In the genomic region with DNA sequence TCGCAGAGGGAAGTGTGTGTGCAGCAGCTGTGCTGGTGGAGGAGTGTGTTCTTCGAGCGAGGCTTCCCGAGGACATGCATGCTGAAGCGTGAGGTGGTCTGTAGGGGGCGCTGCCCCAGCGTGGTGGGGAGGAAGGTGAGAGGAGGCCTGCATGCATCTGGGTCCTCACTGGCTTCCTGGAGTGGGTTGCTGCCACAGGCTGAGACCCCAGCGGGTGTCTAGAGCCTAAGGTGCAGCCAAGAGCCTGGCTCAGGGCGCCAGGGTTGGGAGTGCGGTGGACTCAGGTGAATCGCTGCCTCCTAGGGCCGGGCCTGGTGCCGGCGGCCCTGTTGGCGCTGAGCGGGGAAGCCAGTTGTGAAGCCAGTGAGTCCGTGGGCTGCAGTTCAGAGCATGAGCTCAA, we compare ENCODE assay signal across 9 cellular contexts. TPM values are rescaled to one million over a fixed set of nuclear protein-coding genes. Genes with fewer than 3 reads are reported as not detected.
DNase-seq lines count a peak whose midpoint lies in the region; ATAC-seq and TF ChIP-seq lines count a peak whose summit lies in the region.
"Had no signal": no experiment of that assay in that cellular context is flagged by ENCODE, and none has a peak within 500 bp of the region (broad histone marks: within the 10 kb centered on the region; RNA-seq: fewer than 3 reads in every experiment).

No MANE protein-coding gene starts in this region.

- intact Hi-C loops in activated CD8-positive, alpha-beta T cell treated with anti-CD3 and anti-CD28 coated beads for 36 hours (cut with micrococcal nuclease) = no loop called here
- intact Hi-C loops in psoas muscle (cut with DNase I) = no loop called here
- intact Hi-C loops in spleen (cut with DNase I; ENCODE audit: low total_unique reads) = no loop called here

- H3K9me3 ChIP-seq in psoas muscle (no peaks in the 10 kb centered on the region), spleen (no peaks in the 10 kb centered on the region)
- H3K9me3 ChIP-seq: neutrophil, tibial artery had no signal

- TF ChIP-seq CTCF in activated CD8-positive, alpha-beta T cell treated with anti-CD3 and anti-CD28 coated beads for 36 hours (IDR thresholded peaks at IDR 0.05) = no peak
- TF ChIP-seq CTCF in psoas muscle (IDR thresholded peaks at IDR 0.05) (peak; percentile 5), spleen (IDR thresholded peaks at IDR 0.05 in 8 of 11, conservative IDR thresholded peaks at IDR 0.05 in 3 of 11) (peak in 2 of 11 experiments; percentile 12 to 33)

- H3K27ac Mint-ChIP-seq in activated CD8-positive, alpha-beta T cell treated with anti-CD3 and anti-CD28 coated beads for 36 hours = peak overlapping the region; percentile 38

- H3K27me3 Mint-ChIP-seq in activated CD8-positive, alpha-beta T cell treated with anti-CD3 and anti-CD28 coated beads for 36 hours = no peaks in the 10 kb centered on the region

- peaks cover 3% of the 10 kb centered on the region for H3K4me1 Mint-ChIP-seq in activated CD8-positive, alpha-beta T cell treated with anti-CD3 and anti-CD28 coated beads for 36 hours (ENCODE audit: low read depth)

- no peak overlapping the region for H3K4me3 Mint-ChIP-seq in activated CD8-positive, alpha-beta T cell treated with anti-CD3 and anti-CD28 coated beads for 36 hours

- DNase-seq in activated CD4-positive, alpha-beta T cell treated with anti-CD3 and anti-CD28 coated beads for 48 hours = peak; percentile 61
- no peak for DNase-seq in activated CD4-positive, alpha-beta T cell treated with anti-CD3 and anti-CD28 coated beads, Interleukin-2, amount 50 U/mL, for 4 hours
- peak; percentile 45 for DNase-seq in activated CD8-positive, alpha-beta T cell treated with anti-CD3 and anti-CD28 coated beads for 36 hours
- DNase-seq in psoas muscle (no peak), spleen (no peak), midbrain (lab: John Stamatoyannopoulos, UW) (no peak)
- DNase-seq: tibial artery had no signal

- peak; percentile 52 for ATAC-seq in activated CD8-positive, alpha-beta T cell treated with anti-CD3 and anti-CD28 coated beads for 36 hours
- ATAC-seq in psoas muscle = peak in 1 of 4 donors; percentile 8

- H3K27me3 ChIP-seq in psoas muscle (ENCODE audit: insufficient read depth in 3 of 3, low read length in 2 of 3) = no peaks in the 10 kb centered on the region
- no peaks in the 10 kb centered on the region for H3K27me3 ChIP-seq in spleen (replicated peaks in 1 of 7)
- H3K27me3 ChIP-seq: neutrophil, tibial artery had no signal

- H3K4me3 ChIP-seq in psoas muscle = no peak overlapping the region
- no peak overlapping the region for H3K4me3 ChIP-seq in spleen
- H3K4me3 ChIP-seq: tibial artery had no signal

- no peaks in the 10 kb centered on the region for H3K4me1 ChIP-seq in psoas muscle
- H3K4me1 ChIP-seq in spleen = no peaks in the 10 kb centered on the region
- H3K4me1 ChIP-seq: tibial artery had no signal

- H3K36me3 ChIP-seq in psoas muscle (ENCODE audit: insufficient read depth in 1 of 2, low read depth in 1 of 2) (peaks cover 2 to 100% of the 10 kb centered on the region in 2 donors), spleen (peaks cover 0 to 100% (median 96%) of the 10 kb centered on the region in 6 donors)

- H3K36me3 Mint-ChIP-seq in activated CD8-positive, alpha-beta T cell treated with anti-CD3 and anti-CD28 coated beads for 36 hours (ENCODE audit: low read depth) = peaks cover 40% of the 10 kb centered on the region

- POLR2A ChIA-PET in activated CD8-positive, alpha-beta T cell treated with anti-CD3 and anti-CD28 coated beads for 36 hours (lab: Charles Lee) = interaction anchor here (1.0 to 1.8 kb wide), 2 partner anchors 10 to 13 kb away, joined by 3 to 5 read pairs; no protein-coding TSS in a partner anchor

- TF ChIP-seq POLR2A in spleen (IDR thresholded peaks at IDR 0.05) = no peak

- CTCF ChIA-PET in activated CD8-positive, alpha-beta T cell treated with anti-CD3 and anti-CD28 coated beads for 36 hours (lab: Charles Lee) = interaction anchor here (0.7 to 1.7 kb wide), 2 partner anchors 10 to 891 kb away, joined by 3 to 8 read pairs; no protein-coding TSS in a partner anchor

- WGBS in psoas muscle, 3 donors = 80 to 83% (median 82%) methylated on average over 14 to 17 of the region's 17 CpGs
- WGBS in spleen, 5 donors = 79 to 92% (median 90%) methylated on average over 16 to 17 of the region's 17 CpGs

- H3K9me3 Mint-ChIP-seq in activated CD8-positive, alpha-beta T cell treated with anti-CD3 and anti-CD28 coated beads for 36 hours = no peaks in the 10 kb centered on the region

- H3K27ac ChIP-seq in psoas muscle (no peak overlapping the region), spleen (no peak overlapping the region)
- H3K27ac ChIP-seq: C4-2B, neutrophil, tibial artery had no signal

RNA-seq across cellular contexts. Expression of gene HSD3B7, which starts 7.5 kb away (rescaled TPM):
- 1 to 10 TPM in 1 of 2 experiments, under 1 TPM in 1; 0.45 to 1.3 TPM for total RNA-seq in activated CD8-positive, alpha-beta T cell treated with anti-CD3 and anti-CD28 coated beads for 36 hours
- 10 to 100 TPM in 1 of 4 donors, 1 to 10 TPM in 3; 3.2 to 12.8 (median 5.4) TPM for total RNA-seq in psoas muscle
- 1 to 10 TPM; 3.5 to 4.9 (median 4.1) TPM for polyA plus RNA-seq in psoas muscle
- 10 to 100 TPM; 11.0 to 24.5 (median 18.6) TPM for total RNA-seq in spleen
- polyA plus RNA-seq in spleen = 10 to 100 TPM in 1 of 3 donors, 1 to 10 TPM in 2; 5.3 to 19.4 (median 6.7) TPM

RNA-seq across cellular contexts. Expression of gene SETD1A, which starts 19.9 kb away (rescaled TPM):
- 10 to 100 TPM; 18.0 to 19.2 TPM for total RNA-seq in activated CD8-positive, alpha-beta T cell treated with anti-CD3 and anti-CD28 coated beads for 36 hours
- total RNA-seq in psoas muscle (10 to 100 TPM; 13.3 to 19.0 (median 16.2) TPM), spleen (10 to 100 TPM; 10.1 to 24.9 (median 19.8) TPM)
- polyA plus RNA-seq in psoas muscle (10 to 100 TPM in 1 of 3 donors, 1 to 10 TPM in 2; 7.9 to 15.9 (median 9.4) TPM), spleen (10 to 100 TPM in 1 of 3 donors, 1 to 10 TPM in 2; 4.8 to 15.0 (median 8.8) TPM)

RNA-seq across cellular contexts. Expression of gene ORAI3, which starts 28.6 kb away (rescaled TPM):
- total RNA-seq in activated CD8-positive, alpha-beta T cell treated with anti-CD3 and anti-CD28 coated beads for 36 hours = 10 to 100 TPM in 1 of 2 experiments, 1 to 10 TPM in 1; 7.6 to 10.9 TPM
- 1 to 10 TPM; 3.6 to 5.8 (median 5.5) TPM for total RNA-seq in psoas muscle
- 1 to 10 TPM; 3.5 to 6.0 (median 4.0) TPM for polyA plus RNA-seq in psoas muscle
- total RNA-seq in spleen = 10 to 100 TPM; 20.7 to 44.8 (median 29.8) TPM
- 10 to 100 TPM; 22.2 to 26.2 (median 22.5) TPM for polyA plus RNA-seq in spleen

RNA-seq across cellular contexts. Expression of gene STX1B, which starts 32.9 kb away (rescaled TPM):
- 1 to 10 TPM; 1.1 to 1.8 TPM for total RNA-seq in activated CD8-positive, alpha-beta T cell treated with anti-CD3 and anti-CD28 coated beads for 36 hours
- total RNA-seq in psoas muscle (under 1 TPM in 3 of 4 donors, not detected in 1; 0.11 to 0.64 (median 0.26) TPM), spleen (1 to 10 TPM in 5 of 7 donors, under 1 TPM in 2; 0.46 to 4.2 (median 1.8) TPM)
- polyA plus RNA-seq in psoas muscle (under 1 TPM; 0.04 to 0.14 (median 0.05) TPM), spleen (1 to 10 TPM in 1 of 3 donors, under 1 TPM in 2; 0.29 to 1.2 (median 0.43) TPM)

RNA-seq across cellular contexts. Expression of gene FBXL19, which starts 54.1 kb away (rescaled TPM):
- total RNA-seq in activated CD8-positive, alpha-beta T cell treated with anti-CD3 and anti-CD28 coated beads for 36 hours = 10 to 100 TPM; 21.1 to 22.0 TPM
- 1 to 10 TPM; 3.4 to 4.2 (median 4.1) TPM for total RNA-seq in psoas muscle
- 1 to 10 TPM; 2.8 to 5.4 (median 2.8) TPM for polyA plus RNA-seq in psoas muscle
- total RNA-seq in spleen = 10 to 100 TPM; 12.4 to 21.0 (median 17.8) TPM
- polyA plus RNA-seq in spleen = 10 to 100 TPM in 1 of 3 donors, 1 to 10 TPM in 2; 4.3 to 24.7 (median 5.5) TPM

Comparison
In these comparisons a context has a peak if more than half of its experiments do, and no peak if none do; other contexts are left out.
1. DNase-seq: peak in activated CD4-positive, alpha-beta T cell treated with anti-CD3 and anti-CD28 coated beads for 48 hours (single experiment) and activated CD8-positive, alpha-beta T cell treated with anti-CD3 and anti-CD28 coated beads for 36 hours (single experiment); none in activated CD4-positive, alpha-beta T cell treated with anti-CD3 and anti-CD28 coated beads, Interleukin-2, amount 50 U/mL, for 4 hours (0 of 2), psoas muscle (0 of 2), spleen (single experiment) and midbrain (single experiment).